Comparison of ENCODE assay signal across 8 cellular contexts in genomic region chr2:68766378-68766845, GRCh38. TPM values are rescaled to one million over a fixed set of nuclear protein-coding genes. Genes with fewer than 3 reads are reported as not detected.
DNase-seq lines count a peak whose midpoint lies in the region; ATAC-seq and TF ChIP-seq lines count a peak whose summit lies in the region.

No MANE protein-coding gene starts in this region.

- H3K27me3 Mint-ChIP-seq in IgD-negative memory B cell = no peaks in the 10 kb centered on the region
- no peaks in the 10 kb centered on the region for H3K27me3 Mint-ChIP-seq in activated CD8-positive, alpha-beta T cell treated with anti-CD3 and anti-CD28 coated beads for 36 hours

- no peaks in the 10 kb centered on the region for H3K27me3 ChIP-seq in smooth muscle cell (ENCODE audit: low read depth)

- no peak for TF ChIP-seq CTCF in activated CD8-positive, alpha-beta T cell treated with anti-CD3 and anti-CD28 coated beads for 36 hours (IDR thresholded peaks at IDR 0.05)
- TF ChIP-seq CTCF in fibroblast of pulmonary artery (IDR thresholded peaks at IDR 0.05; ENCODE audit: low read length, missing control alignments) = no peak
- no peak for TF ChIP-seq CTCF in smooth muscle cell (IDR thresholded peaks at IDR 0.05; ENCODE audit: borderline replicate concordance, insufficient read depth, poor library complexity, severe bottlenecking)

- H3K9ac ChIP-seq in smooth muscle cell (ENCODE audit: low read depth) = no peak overlapping the region

- H3K4me1 Mint-ChIP-seq in IgD-negative memory B cell = peaks cover 74 to 91% (median 81%) of the 10 kb centered on the region in 3 donors
- H3K4me1 Mint-ChIP-seq in activated CD8-positive, alpha-beta T cell treated with anti-CD3 and anti-CD28 coated beads for 36 hours (ENCODE audit: low read depth) = peaks cover 94% of the 10 kb centered on the region

- POLR2A ChIA-PET in activated CD8-positive, alpha-beta T cell treated with anti-CD3 and anti-CD28 coated beads for 36 hours (lab: Charles Lee) = interaction anchor here (0.6 to 1.5 kb wide), 15 partner anchors 8 to 300 kb away, joined by 3 to 9 read pairs (median 3); partner anchors contain the start of gene ARHGAP25

- no peak overlapping the region for H3K4me3 ChIP-seq in fibroblast of pulmonary artery (replicated peaks; ENCODE audit: low read depth, low read length)
- no peak overlapping the region for H3K4me3 ChIP-seq in smooth muscle cell

- H3K4me2 ChIP-seq in smooth muscle cell = peak overlapping the region; percentile 72

- H3K9me3 ChIP-seq in smooth muscle cell (replicated peaks; ENCODE audit: low read depth) = no peaks in the 10 kb centered on the region

- no peaks in the 10 kb centered on the region for H4K20me1 ChIP-seq in smooth muscle cell (ENCODE audit: low read depth)

- peak overlapping the region; percentile 91 for H3K27ac ChIP-seq in smooth muscle cell (ENCODE audit: low read depth)

- H2AFZ ChIP-seq in smooth muscle cell (ENCODE audit: low read depth) = peak overlapping the region; percentile 58

- WGBS in smooth muscle cell (ENCODE audit: low lambda C conversion rate) = 45% methylated on average over 5 of the region's 5 CpGs

- peaks cover 49% of the 10 kb centered on the region for H3K4me1 ChIP-seq in smooth muscle cell (ENCODE audit: low read depth)

- peaks cover 30% of the 10 kb centered on the region for H3F3A ChIP-seq in smooth muscle cell (ENCODE audit: low read depth)

- H3K27ac Mint-ChIP-seq in IgD-negative memory B cell = peak overlapping the region; percentile 89 to 99 (median 97)
- H3K27ac Mint-ChIP-seq in activated CD8-positive, alpha-beta T cell treated with anti-CD3 and anti-CD28 coated beads for 36 hours = peak overlapping the region; percentile 99

- DNase-seq in DMS79 treated with DMSO at 0.1 percent for 48 hours (lab: John Stamatoyannopoulos, UW) = peak; percentile 48
- peak; percentile 80 for DNase-seq in activated CD8-positive, alpha-beta T cell treated with anti-CD3 and anti-CD28 coated beads for 36 hours
- DNase-seq in fibroblast of pulmonary artery (ENCODE audit: low read depth) = peak; percentile 93
- DNase-seq in smooth muscle cell (lab: John Stamatoyannopoulos, UW; ENCODE audit: unreplicated experiment) = no peak
- no peak for DNase-seq in glomerular visceral epithelial cell (ENCODE audit: extremely low spot score)
- no peak for DNase-seq in NCI-H1417 (lab: John Stamatoyannopoulos, UW)
- no peak for DNase-seq in kidney glomerular epithelial cell (lab: John Stamatoyannopoulos, UW)

- H3K4me3 Mint-ChIP-seq in IgD-negative memory B cell = peak overlapping the region; percentile 69 to 96 (median 90)
- peak overlapping the region; percentile 68 for H3K4me3 Mint-ChIP-seq in activated CD8-positive, alpha-beta T cell treated with anti-CD3 and anti-CD28 coated beads for 36 hours

- no peaks in the 10 kb centered on the region for H3K36me3 ChIP-seq in smooth muscle cell (ENCODE audit: low read depth)

- H3K9me3 Mint-ChIP-seq in IgD-negative memory B cell = no peaks in the 10 kb centered on the region
- no peaks in the 10 kb centered on the region for H3K9me3 Mint-ChIP-seq in activated CD8-positive, alpha-beta T cell treated with anti-CD3 and anti-CD28 coated beads for 36 hours

- CTCF ChIA-PET in activated CD8-positive, alpha-beta T cell treated with anti-CD3 and anti-CD28 coated beads for 36 hours (lab: Charles Lee) = interaction anchor here (0.5 to 3.9 kb wide), 17 partner anchors 9 to 303 kb away, joined by 3 to 34 read pairs (median 3); partner anchors contain the start of gene ARHGAP25

- ATAC-seq in activated CD8-positive, alpha-beta T cell treated with anti-CD3 and anti-CD28 coated beads for 36 hours = peak; percentile 51

- H3K79me2 ChIP-seq in smooth muscle cell (ENCODE audit: low read depth) = no peaks in the 10 kb centered on the region

- intact Hi-C loops in activated CD8-positive, alpha-beta T cell treated with anti-CD3 and anti-CD28 coated beads for 36 hours (cut with micrococcal nuclease) = no loop called here

- peaks cover 6% of the 10 kb centered on the region for H3K36me3 Mint-ChIP-seq in IgD-negative memory B cell
- H3K36me3 Mint-ChIP-seq in activated CD8-positive, alpha-beta T cell treated with anti-CD3 and anti-CD28 coated beads for 36 hours (ENCODE audit: low read depth) = peaks cover 22% of the 10 kb centered on the region

RNA-seq across cellular contexts. Expression of gene ARHGAP25, which starts 31.8 kb away (rescaled TPM):
- polyA plus RNA-seq in IgD-negative memory B cell (217 TPM), smooth muscle cell (1.5 and 2.7 TPM in 2 replicates)
- 10 to 100 TPM; 59.3 to 61.5 TPM for total RNA-seq in activated CD8-positive, alpha-beta T cell treated with anti-CD3 and anti-CD28 coated beads for 36 hours
- 1.2 and 2.0 TPM in 2 replicates for total RNA-seq in smooth muscle cell

Comparison
In these comparisons a context has a peak if more than half of its experiments do, and no peak if none do; other contexts are left out.
1. DNase-seq: peak in DMS79 treated with DMSO at 0.1 percent for 48 hours (single experiment), activated CD8-positive, alpha-beta T cell treated with anti-CD3 and anti-CD28 coated beads for 36 hours (single experiment) and fibroblast of pulmonary artery (single experiment); none in smooth muscle cell (single experiment), glomerular visceral epithelial cell (single experiment), NCI-H1417 (0 of 3) and kidney glomerular epithelial cell (single experiment).
2. RNA of gene ARHGAP25, which starts 31.8 kb away (total RNA-seq): 59.3 to 61.5 TPM in activated CD8-positive, alpha-beta T cell treated with anti-CD3 and anti-CD28 coated beads for 36 hours; 1.2 to 2.0 TPM in smooth muscle cell; every median in the first group is over 10 times any median in the second.